ENCODE assay signal across 16 cellular contexts in genomic region chr11:134373591-134374052, GRCh38. TPM values are rescaled to one million over a fixed set of nuclear protein-coding genes. Genes with fewer than 3 reads are reported as not detected.
A peak's percentile ranks its signal among the peaks of the same experiment; 100 is the strongest.
DNase-seq lines count a peak whose midpoint lies in the region; ATAC-seq and TF ChIP-seq lines count a peak whose summit lies in the region.
"Had no signal": no experiment of that assay in that cellular context is flagged by ENCODE, and none has a peak within 500 bp of the region (broad histone marks: within the 10 kb centered on the region; RNA-seq: fewer than 3 reads in every experiment).

No MANE protein-coding gene starts in this region.

- no peaks in the 10 kb centered on the region for H3K9me2 ChIP-seq in PC-9 (ENCODE audit: insufficient read depth)

- WGBS in suprapubic skin, result 82% methylated on average over 5 of the region's 14 CpGs

- H3K4me2 ChIP-seq in PC-9, result no peak overlapping the region
- H3K4me2 ChIP-seq: GM23338 had no signal

- H3K9me3 ChIP-seq in mucosa of descending colon (no peaks in the 10 kb centered on the region), suprapubic skin (no peaks in the 10 kb centered on the region), PC-9 (ENCODE audit: insufficient read depth, low read depth) (no peaks in the 10 kb centered on the region)
- H3K9me3 ChIP-seq: BE2C had no signal

- no peaks in the 10 kb centered on the region for H4K20me1 ChIP-seq in PC-9 (ENCODE audit: insufficient read depth)

- no peak for TF ChIP-seq POLR2A in suprapubic skin (IDR thresholded peaks at IDR 0.05)

- no peaks in the 10 kb centered on the region for H3K4me1 ChIP-seq in mucosa of descending colon (ENCODE audit: low read depth)
- H3K4me1 ChIP-seq in suprapubic skin, result no peaks in the 10 kb centered on the region
- no peaks in the 10 kb centered on the region for H3K4me1 ChIP-seq in PC-9 (replicated peaks; ENCODE audit: insufficient read depth)
- H3K4me1 ChIP-seq: BE2C had no signal

- H3K4me3 Mint-ChIP-seq in brain (no peak overlapping the region), glutamatergic neuron (ENCODE audit: unreplicated experiment) (no peak overlapping the region)
- H3K4me3 Mint-ChIP-seq in activated T-cell treated with anti-CD3 and anti-CD28 coated beads, Interleukin-2, amount 50 U/mL, for 24 hours, result no peak overlapping the region
- H3K4me3 Mint-ChIP-seq: CD4-positive, CD25-positive, alpha-beta regulatory T cell; CD8-positive, alpha-beta memory T cell; GM23338 had no signal

- DNase-seq in glutamatergic neuron (peak; percentile 13), mucosa of descending colon (peak in 2 of 3 donors; percentile 5 to 31), suprapubic skin (ENCODE audit: low spot score in 2 of 2) (peak; percentile 40 to 67), DMS79 (lab: John Stamatoyannopoulos, UW) (no peak), PC-9 (no peak)
- DNase-seq in activated T-cell treated with anti-CD3 and anti-CD28 coated beads, Interleukin-2, amount 50 U/mL, for 24 hours, result no peak
- DNase-seq: ACHN; BE2C; C1 segment of cervical spinal cord; CD4-positive, CD25-positive, alpha-beta regulatory T cell; COR-L47; HCEC 1CT had no signal

- H3K27me3 ChIP-seq in suprapubic skin, result no peaks in the 10 kb centered on the region
- H3K27me3 ChIP-seq in PC-9 (ENCODE audit: insufficient read depth, low read depth), result no peaks in the 10 kb centered on the region
- H3K27me3 ChIP-seq: BE2C had no signal

- H3K79me2 ChIP-seq in PC-9 (ENCODE audit: low read depth), result no peaks in the 10 kb centered on the region

- no peak for ATAC-seq in mucosa of descending colon
- ATAC-seq in GM18868 (IDR thresholded peaks at IDR 0.05; ENCODE audit: unreplicated experiment), result no peak

- H3K4me3 ChIP-seq in mucosa of descending colon (no peak overlapping the region), suprapubic skin (no peak overlapping the region), PC-9 (no peak overlapping the region)
- H3K4me3 ChIP-seq: GM23338 had no signal

- peaks cover 14% of the 10 kb centered on the region for H3K36me3 Mint-ChIP-seq in brain
- H3K36me3 Mint-ChIP-seq in glutamatergic neuron (ENCODE audit: unreplicated experiment), result no peaks in the 10 kb centered on the region
- H3K36me3 Mint-ChIP-seq in activated T-cell treated with anti-CD3 and anti-CD28 coated beads, Interleukin-2, amount 50 U/mL, for 24 hours (ENCODE audit: low read depth), result peaks cover 20% of the 10 kb centered on the region
- H3K36me3 Mint-ChIP-seq: CD4-positive, CD25-positive, alpha-beta regulatory T cell; CD8-positive, alpha-beta memory T cell had no signal

- no peak overlapping the region for H2AFZ ChIP-seq in PC-9
- H2AFZ ChIP-seq: GM23338 had no signal

- no TSS peak for BruUV-seq in PC-9 (replicated peaks; lab: Mats Ljungman, UMichigan)

- no peak for TF ChIP-seq EP300 in suprapubic skin (IDR thresholded peaks at IDR 0.05)

- H3K9me3 Mint-ChIP-seq in brain, result no peaks in the 10 kb centered on the region
- H3K9me3 Mint-ChIP-seq in glutamatergic neuron (ENCODE audit: unreplicated experiment), result peaks cover 35% of the 10 kb centered on the region
- H3K9me3 Mint-ChIP-seq in activated T-cell treated with anti-CD3 and anti-CD28 coated beads, Interleukin-2, amount 50 U/mL, for 24 hours, result no peaks in the 10 kb centered on the region
- H3K9me3 Mint-ChIP-seq: CD4-positive, CD25-positive, alpha-beta regulatory T cell; CD8-positive, alpha-beta memory T cell; GM23338 had no signal

- TF ChIP-seq CTCF in brain (conservative IDR thresholded peaks at IDR 0.05), result no peak
- no peak for TF ChIP-seq CTCF in glutamatergic neuron (IDR thresholded peaks at IDR 0.05; ENCODE audit: partially characterized antibody, unreplicated experiment)
- no peak for TF ChIP-seq CTCF in mucosa of descending colon (IDR thresholded peaks at IDR 0.05)
- no peak for TF ChIP-seq CTCF in suprapubic skin (IDR thresholded peaks at IDR 0.05)
- no peak for TF ChIP-seq CTCF in PC-9 (conservative IDR thresholded peaks at IDR 0.05)

- CTCF ChIA-PET in PC-9 (lab: Charles Lee), result no interaction called here

- H3K27me3 Mint-ChIP-seq in brain (peaks cover 3% of the 10 kb centered on the region), glutamatergic neuron (ENCODE audit: unreplicated experiment) (peaks cover 22% of the 10 kb centered on the region)
- no peaks in the 10 kb centered on the region for H3K27me3 Mint-ChIP-seq in activated T-cell treated with anti-CD3 and anti-CD28 coated beads, Interleukin-2, amount 50 U/mL, for 24 hours
- H3K27me3 Mint-ChIP-seq: CD8-positive, alpha-beta memory T cell had no signal

- H3F3A ChIP-seq in PC-9 (ENCODE audit: insufficient read depth, low read depth), result no peaks in the 10 kb centered on the region

- H3K27ac ChIP-seq in suprapubic skin (no peak overlapping the region), PC-9 (no peak overlapping the region)

- H3K27ac Mint-ChIP-seq in brain (peak overlapping the region in 3 of 5 experiments; percentile 63 to 87 (median 66)), glutamatergic neuron (ENCODE audit: unreplicated experiment) (no peak overlapping the region)
- no peak overlapping the region for H3K27ac Mint-ChIP-seq in activated T-cell treated with anti-CD3 and anti-CD28 coated beads, Interleukin-2, amount 50 U/mL, for 24 hours
- H3K27ac Mint-ChIP-seq: CD4-positive, CD25-positive, alpha-beta regulatory T cell had no signal

- H3K36me3 ChIP-seq in mucosa of descending colon (ENCODE audit: low read depth) (no peaks in the 10 kb centered on the region), suprapubic skin (no peaks in the 10 kb centered on the region), PC-9 (ENCODE audit: low read depth) (no peaks in the 10 kb centered on the region)
- H3K36me3 ChIP-seq: BE2C had no signal

- POLR2A ChIA-PET in PC-9 (lab: Charles Lee; ENCODE audit: unreplicated experiment), result no interaction called here

- intact Hi-C loops in mucosa of descending colon (cut with DNase I, micrococcal nuclease) (no loop called here), PC-9 (cut with micrococcal nuclease; ENCODE audit: unreplicated experiment) (no loop called here)

- H3K4me1 Mint-ChIP-seq in brain (peaks cover 4% of the 10 kb centered on the region), glutamatergic neuron (ENCODE audit: low read depth, unreplicated experiment) (peaks cover 8% of the 10 kb centered on the region)
- no peaks in the 10 kb centered on the region for H3K4me1 Mint-ChIP-seq in activated T-cell treated with anti-CD3 and anti-CD28 coated beads, Interleukin-2, amount 50 U/mL, for 24 hours (ENCODE audit: low read depth)
- H3K4me1 Mint-ChIP-seq: CD4-positive, CD25-positive, alpha-beta regulatory T cell; CD8-positive, alpha-beta memory T cell had no signal

RNA-seq across cellular contexts. Expression of gene B3GAT1, which starts 38.4 kb away (rescaled TPM):
- polyA plus RNA-seq in brain (ENCODE audit: insufficient read depth, low read depth, low replicate concordance), result 110 TPM
- total RNA-seq in glutamatergic neuron (ENCODE audit: unreplicated experiment) (240 TPM), mucosa of descending colon (under 1 TPM; 0.09 to 0.38 (median 0.22) TPM), suprapubic skin (under 1 TPM; 0.26 to 0.93 (median 0.36) TPM), PC-9 (2021) (not detected in 2 replicates)
- polyA plus RNA-seq: CD4-positive, CD25-positive, alpha-beta regulatory T cell had no signal

RNA-seq across cellular contexts. Expression of gene GLB1L2, which starts 41.8 kb away (rescaled TPM):
- polyA plus RNA-seq in brain (ENCODE audit: insufficient read depth, low read depth, low replicate concordance), result 15.2 TPM
- total RNA-seq in glutamatergic neuron (ENCODE audit: unreplicated experiment) (1.0 TPM), mucosa of descending colon (10 to 100 TPM; 21.5 to 27.9 (median 26.9) TPM), suprapubic skin (10 to 100 TPM; 11.5 to 28.3 (median 21.8) TPM), PC-9 (2021) (28.8 and 32.2 TPM in 2 replicates)

Comparison
In these comparisons a context has a peak if more than half of its experiments do, and no peak if none do; other contexts are left out.
1. H3K27ac Mint-ChIP-seq: peak in brain (3 of 5); none in glutamatergic neuron (single experiment) and activated T-cell treated with anti-CD3 and anti-CD28 coated beads, Interleukin-2, amount 50 U/mL, for 24 hours (single experiment).
2. DNase-seq: peak in glutamatergic neuron (single experiment), mucosa of descending colon (2 of 3) and suprapubic skin (2 of 2); none in activated T-cell treated with anti-CD3 and anti-CD28 coated beads, Interleukin-2, amount 50 U/mL, for 24 hours (single experiment), DMS79 (single experiment) and PC-9 (0 of 2).
3. RNA of gene B3GAT1, which starts 38.4 kb away (total RNA-seq): 240 TPM in glutamatergic neuron (single experiment); 0.26 to 0.93 TPM in suprapubic skin, 0.09 to 0.38 TPM in mucosa of descending colon and not detected in PC-9; every median in the first group is over 100 times any median in the second.